Comparison of ENCODE assay signal across 1 cellular context in genomic region chr19:56118666-56119584, GRCh38.
TF ChIP-seq lines count a peak whose summit lies in the region.

No MANE protein-coding gene starts in this region.

TF ChIP-seq in A549, 52 proteins besides CTCF, POLR2A, EP300 and RAD21 (continued from another document):
- TF ChIP-seq REST (IDR thresholded peaks at IDR 0.05) (no peak), RCOR1 (IDR thresholded peaks at IDR 0.05; ENCODE audit: low read depth, low read length) (no peak), ZNF302 (CRISPR knock-in tag; IDR thresholded peaks at IDR 0.05) (no peak)
